ENCODE assay signal across 26 cellular contexts in the genomic region with DNA sequence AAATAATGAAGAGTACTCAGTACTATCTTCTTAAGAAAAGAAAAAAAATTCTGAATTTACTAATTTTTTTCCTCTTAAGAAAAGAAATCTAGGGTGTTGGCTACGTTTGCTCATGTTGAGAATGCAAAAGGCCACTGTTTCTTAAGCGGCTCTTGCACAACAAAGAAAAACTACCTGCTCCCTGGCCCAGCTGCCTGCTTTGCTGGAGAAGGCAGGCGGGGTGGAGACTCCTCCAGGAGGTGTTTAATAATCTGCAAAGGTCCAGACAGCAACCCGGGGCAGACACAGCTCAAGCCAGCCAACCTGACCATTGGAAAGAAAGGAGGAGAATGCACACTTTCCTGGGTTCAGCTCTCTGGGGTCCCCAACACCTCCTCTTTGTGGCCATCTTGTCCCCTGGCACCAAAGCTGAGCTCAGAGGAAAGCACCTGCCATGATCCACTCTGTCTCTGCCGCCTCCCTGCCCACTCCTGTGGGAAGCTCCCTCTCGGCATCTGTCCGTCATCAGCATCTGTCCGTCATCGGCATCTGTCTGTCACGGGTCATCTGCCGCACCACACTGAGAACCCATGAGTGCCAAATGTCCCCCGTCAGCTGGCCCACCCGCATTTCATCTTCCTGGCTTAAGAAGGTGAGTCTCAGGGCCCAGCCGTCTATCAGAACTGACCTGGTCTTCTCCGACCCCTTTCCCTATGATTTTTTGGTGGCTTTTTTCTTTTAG. TPM values are rescaled to one million over a fixed set of nuclear protein-coding genes. Genes with fewer than 3 reads are reported as not detected.
DNase-seq lines count a peak whose midpoint lies in the region; ATAC-seq and TF ChIP-seq lines count a peak whose summit lies in the region.
"Had no signal": no experiment of that assay in that cellular context is flagged by ENCODE, and none has a peak within 500 bp of the region (broad histone marks: within the 10 kb centered on the region; RNA-seq: fewer than 3 reads in every experiment).

No MANE protein-coding gene starts in this region.

- peaks cover 62% of the 10 kb centered on the region for H3K79me2 ChIP-seq in GM23338 (replicated peaks; ENCODE audit: insufficient read depth)

- TF ChIP-seq CTCF in GM23338 (conservative IDR thresholded peaks at IDR 0.05; ENCODE audit: low read depth in 2 of 2), result no peak
- TF ChIP-seq CTCF in epithelial cell of esophagus (IDR thresholded peaks at IDR 0.05; ENCODE audit: insufficient read depth, low read depth, low read length, missing control alignments), result no peak
- no peak for TF ChIP-seq CTCF in psoas muscle (IDR thresholded peaks at IDR 0.05)

- H3K36me3 ChIP-seq in GM23338 (ENCODE audit: insufficient read depth) (no peaks in the 10 kb centered on the region), psoas muscle (ENCODE audit: insufficient read depth in 1 of 2, low read depth in 1 of 2) (no peaks in the 10 kb centered on the region)
- H3K36me3 ChIP-seq: upper lobe of left lung had no signal

- DNase-seq in GM23338 (ENCODE audit: low spot score) (peak; percentile 36), epithelial cell of esophagus (ENCODE audit: low read depth) (peak; percentile 40), mesenteric fat pad (ENCODE audit: low spot score) (peak; percentile 60), psoas muscle (no peak), DMS53 (lab: John Stamatoyannopoulos, UW) (no peak), Kasumi-1 (lab: John Stamatoyannopoulos, UW) (no peak), glomerular visceral epithelial cell (ENCODE audit: extremely low spot score) (no peak)
- DNase-seq: activated CD4-positive, alpha-beta T cell treated with anti-CD3 and anti-CD28 coated beads for 36 hours; activated T-cell treated with anti-CD3 and anti-CD28 coated beads, Interleukin-2, amount 50 U/mL, for 4 hours; effector memory CD4-positive, alpha-beta T cell; foreskin melanocyte; GDM1; GOT3; hippocampal formation; naive B cell; NCI-H1048; NCI-H187 treated with DMSO at 0.1 percent for 48 hours; NCI-H526 treated with DMSO at 0.1 percent for 48 hours; RPMI8226; stimulated activated CD4-positive, alpha-beta T cell treated with anti-CD3 and anti-CD28 coated beads, Interleukin-1b, Interleukin-23, amount 100 ng/mL, for 48 hours had no signal

- WGBS in psoas muscle, 3 donors, result 70 to 88% (median 76%) methylated on average over 15 of the region's 15 CpGs

- no peak overlapping the region for H3K27ac ChIP-seq in GM23338 (ENCODE audit: low read depth)
- peak overlapping the region; percentile 42 for H3K27ac ChIP-seq in psoas muscle
- H3K27ac ChIP-seq: SK-N-MC had no signal

- no peaks in the 10 kb centered on the region for H3K9me3 Mint-ChIP-seq in GM23338
- H3K9me3 Mint-ChIP-seq: activated T-cell treated with anti-CD3 and anti-CD28 coated beads, Interleukin-2, amount 50 U/mL, for 4 hours; brain; naive B cell; T-helper 1 cell treated with Interleukin-12 subunit alpha and Interleukin-12 subunit beta and Interleukin-4 antibody, amounts not matched to agents 30 μg/mL and 1 μg/mL, for 36 hours had no signal

- H3K27me3 Mint-ChIP-seq in GM23338 (ENCODE audit: insufficient read depth, low read depth, poor library complexity), result peaks cover 14% of the 10 kb centered on the region
- H3K27me3 Mint-ChIP-seq: brain, naive B cell had no signal

- H3K4me1 Mint-ChIP-seq in GM23338, result peaks cover 66% of the 10 kb centered on the region

- H3K4me1 ChIP-seq in GM23338 (ENCODE audit: insufficient read depth) (peaks cover 33% of the 10 kb centered on the region), psoas muscle (peaks cover 29% of the 10 kb centered on the region)

- no peaks in the 10 kb centered on the region for H3K9me2 ChIP-seq in GM23338 (ENCODE audit: insufficient read depth)

- H3K9me3 ChIP-seq in psoas muscle, result no peaks in the 10 kb centered on the region
- H3K9me3 ChIP-seq: upper lobe of left lung had no signal

- intact Hi-C loops in psoas muscle (cut with DNase I), result loop anchor here in 1 of 2 donors (5.0 kb wide), 1 partner anchor 76 kb away; no protein-coding TSS in a partner anchor

- H3K36me3 Mint-ChIP-seq in GM23338 (ENCODE audit: low read depth), result no peaks in the 10 kb centered on the region

- no peak overlapping the region for H3K27ac Mint-ChIP-seq in GM23338
- H3K27ac Mint-ChIP-seq: activated CD4-positive, alpha-beta T cell treated with anti-CD3 and anti-CD28 coated beads for 36 hours; T-helper 1 cell treated with Interleukin-12 subunit alpha and Interleukin-12 subunit beta and Interleukin-4 antibody, amounts not matched to agents 30 μg/mL and 1 μg/mL, for 36 hours had no signal

- H2AFZ ChIP-seq in GM23338, result no peak overlapping the region

- H3K27me3 ChIP-seq in GM23338 (ENCODE audit: insufficient read depth) (peaks cover 2% of the 10 kb centered on the region; the same call in 1 of the 2 replicates), psoas muscle (ENCODE audit: insufficient read depth in 3 of 3, low read length in 2 of 3) (no peaks in the 10 kb centered on the region)
- H3K27me3 ChIP-seq: upper lobe of left lung had no signal

- H3K4me3 ChIP-seq in GM23338 (no peak overlapping the region), epithelial cell of esophagus (ENCODE audit: low read length) (no peak overlapping the region), psoas muscle (no peak overlapping the region)
- H3K4me3 ChIP-seq: SK-N-MC, skin epidermis, upper lobe of left lung had no signal

- no peak overlapping the region for H3K4me2 ChIP-seq in GM23338

- no peak overlapping the region for H3K4me3 Mint-ChIP-seq in GM23338
- H3K4me3 Mint-ChIP-seq: activated CD4-positive, alpha-beta T cell treated with anti-CD3 and anti-CD28 coated beads for 36 hours; activated T-cell treated with anti-CD3 and anti-CD28 coated beads, Interleukin-2, amount 50 U/mL, for 4 hours; brain; T-helper 1 cell treated with Interleukin-12 subunit alpha and Interleukin-12 subunit beta and Interleukin-4 antibody, amounts not matched to agents 30 μg/mL and 1 μg/mL, for 36 hours had no signal

- H4K20me1 ChIP-seq in GM23338 (replicated peaks; ENCODE audit: insufficient read depth), result peaks cover 4% of the 10 kb centered on the region; the same call in 1 of the 2 replicates

- ATAC-seq in GM23338, result no peak
- peak; percentile 54 to 88 (median 67) for ATAC-seq in psoas muscle
- no peak for ATAC-seq in GM21390 (IDR thresholded peaks at IDR 0.05; ENCODE audit: unreplicated experiment)
- ATAC-seq: activated CD4-positive, alpha-beta T cell treated with anti-CD3 and anti-CD28 coated beads for 36 hours; activated T-cell treated with anti-CD3 and anti-CD28 coated beads, Interleukin-2, amount 50 U/mL, for 4 hours had no signal

- no peaks in the 10 kb centered on the region for H3F3A ChIP-seq in GM23338 (replicated peaks; ENCODE audit: low read depth)

TF ChIP-seq in GM23338, 12 proteins besides CTCF, POLR2A, EP300 and RAD21:
- no peak for TF ChIP-seq CREB1 (CRISPR knock-in tag; IDR thresholded peaks at IDR 0.05; ENCODE audit: low read depth)
TF ChIP-seq in GM23338: peak in this region for 0.

RNA-seq across cellular contexts. Expression of a gene that starts 11.9 kb away (rescaled TPM):
- total RNA-seq in GM23338 (2014; rRNA removed; shearing (Covaris generic)), result 13.5 and 24.2 TPM in 2 replicates
- polyA plus RNA-seq in GM23338 (2016; fragmentation: Nextera tagmentation; extraction: Ambion mirVana) (11.9 and 12.2 TPM in 2 replicates), psoas muscle (1 to 10 TPM; 2.4 to 8.1 (median 2.7) TPM)
- total RNA-seq in mesenteric fat pad (20.3 TPM), psoas muscle (10 to 100 TPM in 3 of 4 donors, 1 to 10 TPM in 1; 9.6 to 20.6 (median 17.2) TPM)

Comparison
In these comparisons a context has a peak if more than half of its experiments do, and no peak if none do; other contexts are left out.
1. ATAC-seq: peak in psoas muscle (4 of 4); none in GM23338 (single experiment) and GM21390 (single experiment).
2. DNase-seq: peak in GM23338 (single experiment), epithelial cell of esophagus (single experiment) and mesenteric fat pad (single experiment); none in psoas muscle (0 of 2), DMS53 (single experiment), Kasumi-1 (0 of 2) and glomerular visceral epithelial cell (single experiment).